In genomic region chr14:105951399-105951798, GRCh38 we compare ENCODE assay signal across 29 cellular contexts.
"Had no signal": no experiment of that assay in that cellular context is flagged by ENCODE, and none has a peak within 500 bp of the region (broad histone marks: within the 10 kb centered on the region; RNA-seq: fewer than 3 reads in every experiment).

No MANE protein-coding gene starts in this region.

- H3K27me3 ChIP-seq: adrenal gland, body of pancreas, brain microvascular endothelial cell, breast epithelium had no signal

- H3K4me3 ChIP-seq: adrenal gland, body of pancreas, breast epithelium had no signal

- H3K9me3 ChIP-seq: adrenal gland, body of pancreas, breast epithelium had no signal

- H3K36me3 ChIP-seq: adrenal gland, brain microvascular endothelial cell, breast epithelium had no signal

- H3K4me1 ChIP-seq: adrenal gland, body of pancreas, breast epithelium had no signal

- DNase-seq: activated B cell treated with CpG ODN at 0.5 μM for 24 hours; activated CD4-positive, alpha-beta memory T cell treated with anti-CD3 and anti-CD28 coated beads for 36 hours; activated CD4-positive, alpha-beta T cell treated with anti-CD3 and anti-CD28 coated beads for 4 hours; activated CD4-positive, alpha-beta T cell treated with anti-CD3 and anti-CD28 coated beads, Interleukin-2, amount 10 ng/mL, durations not matched to agents 24 days and 14 days; activated CD4-positive, alpha-beta T cell treated with anti-CD3 and anti-CD28 coated beads, Interleukin-2, amount 50 U/mL, for 1 hour; activated CD4-positive, alpha-beta T cell treated with anti-CD3 and anti-CD28 coated beads, Interleukin-2, amount 50 U/mL, for 4 hours; activated CD4-positive, CD25-positive, alpha-beta regulatory T cell treated with anti-CD3 and anti-CD28 coated beads, Interleukin-2, amount 50 U/mL, for 72 hours; activated CD8-positive, alpha-beta T cell treated with anti-CD3 and anti-CD28 coated beads for 36 hours; activated effector memory CD4-positive, alpha-beta T cell treated with anti-CD3 and anti-CD28 coated beads, Interleukin-2, amount 50 U/mL, for 16 hours; activated gamma-delta T cell treated with Interleukin-2 at 50 U/mL for 16 hours; activated naive CD4-positive, alpha-beta T cell; activated naive CD4-positive, alpha-beta T cell treated with anti-CD3 and anti-CD28 coated beads for 36 hours; activated naive CD4-positive, alpha-beta T cell treated with anti-CD3 and anti-CD28 coated beads, Interleukin-2, amount 50 U/mL, for 16 hours; activated naive CD8-positive, alpha-beta T cell treated with anti-CD3 and anti-CD28 coated beads for 36 hours; activated T-cell treated with anti-CD3 and anti-CD28 coated beads for 4 hours; activated T-cell treated with anti-CD3 and anti-CD28 coated beads, Interleukin-2, amount 50 U/mL, for 1 hour; activated T-cell treated with anti-CD3 and anti-CD28 coated beads, Interleukin-2, amount 50 U/mL, for 4 hours; activated T-cell treated with anti-CD3 and anti-CD28 coated beads, Interleukin-2, amount 50 U/mL, for 72 hours; adrenal gland; amniotic stem cell; aorta; body of pancreas; brain microvascular endothelial cell; cerebellar nuclear complex; T-helper 1 cell; T-helper 2 cell; T-helper 9 cell had no signal

- H3K27ac ChIP-seq: adrenal gland, body of pancreas, brain microvascular endothelial cell, breast epithelium, VCaP had no signal
